Comparison of ENCODE assay signal across 14 cellular contexts in the genomic region with DNA sequence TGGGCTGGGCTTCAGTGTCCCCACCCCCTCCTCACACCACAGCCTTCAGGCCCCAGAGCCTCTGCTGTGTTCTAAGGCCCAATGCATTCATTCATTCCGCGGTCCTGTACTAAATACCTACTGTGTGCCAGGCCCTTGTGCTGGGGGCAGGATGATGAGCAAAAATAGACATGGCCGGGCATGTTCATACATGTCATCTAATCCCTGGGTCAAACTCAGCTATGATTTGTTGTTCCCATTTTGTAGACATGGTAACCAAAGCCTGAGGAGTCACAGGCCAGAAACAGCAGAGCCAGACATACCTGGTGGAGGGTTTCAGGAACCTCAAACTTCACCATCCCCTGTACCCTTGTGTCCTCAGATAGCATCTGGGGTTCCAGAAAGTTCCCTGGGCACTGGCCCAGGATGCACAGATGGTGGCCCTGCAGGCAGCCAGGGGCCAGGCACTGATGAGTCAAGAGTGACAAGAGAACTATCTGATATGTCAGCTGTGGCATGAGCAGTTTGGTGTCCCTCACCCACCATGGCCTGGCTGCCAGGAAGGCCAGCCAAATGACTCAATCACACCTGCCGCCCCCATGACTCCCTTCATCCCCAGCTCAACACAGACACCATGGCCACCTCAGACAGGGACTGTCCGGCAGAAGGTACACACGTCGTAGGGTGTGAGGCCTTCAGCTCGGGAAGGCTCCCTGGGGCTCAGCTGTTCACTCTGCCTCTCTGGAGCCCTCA. TPM values are rescaled to one million over a fixed set of nuclear protein-coding genes. Genes with fewer than 3 reads are reported as not detected.
DNase-seq lines count a peak whose midpoint lies in the region; ATAC-seq and TF ChIP-seq lines count a peak whose summit lies in the region.
"Had no signal": no experiment of that assay in that cellular context is flagged by ENCODE, and none has a peak within 500 bp of the region (broad histone marks: within the 10 kb centered on the region; RNA-seq: fewer than 3 reads in every experiment).

No MANE protein-coding gene starts in this region.

- no peak for DNase-seq in activated CD4-positive, alpha-beta T cell treated with anti-CD3 and anti-CD28 coated beads, Interleukin-2, amount 10 ng/mL, durations not matched to agents 7 days and 5 days
- no peak for DNase-seq in activated CD4-positive, alpha-beta T cell treated with anti-CD3 and anti-CD28 coated beads for 48 hours
- DNase-seq in RWPE1 (ENCODE audit: low spot score) (peak; percentile 61), fibroblast of peridontal ligament (ENCODE audit: extremely low read depth) (peak; percentile 15), BE2C (no peak), chondrocyte (ENCODE audit: low spot score) (no peak), HEK293T (ENCODE audit: extremely low spot score) (no peak)
- DNase-seq in stimulated activated naive CD8-positive, alpha-beta T cell treated with anti-CD3 and anti-CD28 coated beads, Interleukin-15, amount 100 ng/mL, for 72 hours = no peak
- DNase-seq: NCI-H2171 treated with DMSO at 0.1 percent for 48 hours had no signal

- H3K36me3 Mint-ChIP-seq in activated CD4-positive, alpha-beta T cell treated with anti-CD3 and anti-CD28 coated beads, Interleukin-2, amount 10 ng/mL, durations not matched to agents 7 days and 5 days (ENCODE audit: low read depth) = peaks cover 13% of the 10 kb centered on the region
- peaks cover 2% of the 10 kb centered on the region for H3K36me3 Mint-ChIP-seq in chondrocyte (ENCODE audit: low read depth)

- no peak overlapping the region for H3K4me3 ChIP-seq in BE2C (ENCODE audit: low read depth, low read length)
- H3K4me3 ChIP-seq: HAP-1 had no signal

- no peaks in the 10 kb centered on the region for H3K36me3 ChIP-seq in BE2C
- H3K36me3 ChIP-seq: HAP-1 had no signal

- CTCF ChIA-PET in activated CD4-positive, alpha-beta T cell treated with anti-CD3 and anti-CD28 coated beads, Interleukin-2, amount 10 ng/mL, durations not matched to agents 7 days and 5 days (lab: Charles Lee) = interaction anchor here (0.5 to 2.5 kb wide), 19 partner anchors 9 to 333 kb away, joined by 3 to 12 read pairs (median 4); partner anchors contain the start of genes CDH16, NAE1 and PDP2
- CTCF ChIA-PET in RWPE1 (lab: Yijun Ruan, JAX) = interaction anchor here (0.6 to 1.3 kb wide), 3 partner anchors 33 to 227 kb away, joined by 3 to 18 read pairs (median 3); no protein-coding TSS in a partner anchor
- CTCF ChIA-PET in HEK293T (lab: Yijun Ruan, JAX) = interaction anchor here (0.6 to 3.5 kb wide), 9 partner anchors 18 to 249 kb away, joined by 3 to 27 read pairs (median 6); no protein-coding TSS in a partner anchor

- H3K4me1 ChIP-seq in BE2C = peaks cover 12% of the 10 kb centered on the region
- H3K4me1 ChIP-seq: HAP-1 had no signal

- H3K27ac Mint-ChIP-seq in activated CD4-positive, alpha-beta T cell treated with anti-CD3 and anti-CD28 coated beads, Interleukin-2, amount 10 ng/mL, durations not matched to agents 7 days and 5 days = peak overlapping the region; percentile 34
- H3K27ac Mint-ChIP-seq in stimulated activated naive CD8-positive, alpha-beta T cell treated with anti-CD3 and anti-CD28 coated beads, Interleukin-15, amount 100 ng/mL, for 72 hours = peak overlapping the region in 1 of 2 donors; percentile 54
- H3K27ac Mint-ChIP-seq in chondrocyte (ENCODE audit: unreplicated experiment) = no peak overlapping the region

- H3K9me3 ChIP-seq in BE2C = no peaks in the 10 kb centered on the region
- H3K9me3 ChIP-seq: HAP-1 had no signal

- peaks cover 38% of the 10 kb centered on the region for H3K4me1 Mint-ChIP-seq in activated CD4-positive, alpha-beta T cell treated with anti-CD3 and anti-CD28 coated beads, Interleukin-2, amount 10 ng/mL, durations not matched to agents 7 days and 5 days
- H3K4me1 Mint-ChIP-seq in stimulated activated naive CD8-positive, alpha-beta T cell treated with anti-CD3 and anti-CD28 coated beads, Interleukin-15, amount 100 ng/mL, for 72 hours = peaks cover 54% of the 10 kb centered on the region
- H3K4me1 Mint-ChIP-seq in chondrocyte (ENCODE audit: low read depth) = peaks cover 56% of the 10 kb centered on the region

- H3K27me3 ChIP-seq in BE2C = peaks cover 5% of the 10 kb centered on the region; the same call in 1 of the 2 replicates

- TF ChIP-seq CTCF in RWPE1 (conservative IDR thresholded peaks at IDR 0.05; ENCODE audit: low read depth) = no peak
- no peak for TF ChIP-seq CTCF in BE2C (IDR thresholded peaks at IDR 0.05; ENCODE audit: low read depth, low read length)
- TF ChIP-seq CTCF in chondrocyte (IDR thresholded peaks at IDR 0.05) = no peak

- H3K27me3 Mint-ChIP-seq in activated CD4-positive, alpha-beta T cell treated with anti-CD3 and anti-CD28 coated beads, Interleukin-2, amount 10 ng/mL, durations not matched to agents 7 days and 5 days = peaks cover 28% of the 10 kb centered on the region
- H3K27me3 Mint-ChIP-seq in stimulated activated naive CD8-positive, alpha-beta T cell treated with anti-CD3 and anti-CD28 coated beads, Interleukin-15, amount 100 ng/mL, for 72 hours = peaks cover 40% of the 10 kb centered on the region
- H3K27me3 Mint-ChIP-seq in chondrocyte (ENCODE audit: low read depth) = peaks cover 3% of the 10 kb centered on the region

- H3K4me3 Mint-ChIP-seq in activated CD4-positive, alpha-beta T cell treated with anti-CD3 and anti-CD28 coated beads, Interleukin-2, amount 10 ng/mL, durations not matched to agents 7 days and 5 days = no peak overlapping the region
- H3K4me3 Mint-ChIP-seq in stimulated activated naive CD8-positive, alpha-beta T cell treated with anti-CD3 and anti-CD28 coated beads, Interleukin-15, amount 100 ng/mL, for 72 hours = no peak overlapping the region
- no peak overlapping the region for H3K4me3 Mint-ChIP-seq in chondrocyte (ENCODE audit: unreplicated experiment)

- POLR2A ChIA-PET in activated CD4-positive, alpha-beta T cell treated with anti-CD3 and anti-CD28 coated beads, Interleukin-2, amount 10 ng/mL, durations not matched to agents 7 days and 5 days (lab: Charles Lee) = no interaction called here
- POLR2A ChIA-PET in RWPE1 (lab: Yijun Ruan, JAX; ENCODE audit: low non-redundant PET) = no interaction called here
- POLR2A ChIA-PET in HEK293T (lab: Yijun Ruan, JAX) = interaction anchor here (0.6 to 1.4 kb wide), 3 partner anchors 23 to 43 kb away, joined by 3 read pairs; no protein-coding TSS in a partner anchor

- no peaks in the 10 kb centered on the region for H3K9me3 Mint-ChIP-seq in activated CD4-positive, alpha-beta T cell treated with anti-CD3 and anti-CD28 coated beads, Interleukin-2, amount 10 ng/mL, durations not matched to agents 7 days and 5 days
- H3K9me3 Mint-ChIP-seq in stimulated activated naive CD8-positive, alpha-beta T cell treated with anti-CD3 and anti-CD28 coated beads, Interleukin-15, amount 100 ng/mL, for 72 hours = no peaks in the 10 kb centered on the region
- H3K9me3 Mint-ChIP-seq in chondrocyte (ENCODE audit: low read depth) = no peaks in the 10 kb centered on the region

- peak; percentile 22 for ATAC-seq in stimulated activated naive CD8-positive, alpha-beta T cell treated with anti-CD3 and anti-CD28 coated beads, Interleukin-15, amount 100 ng/mL, for 72 hours

- peak overlapping the region; percentile 60 for H3K27ac ChIP-seq in RWPE1

TF ChIP-seq in HEK293T, 16 proteins besides CTCF, POLR2A, EP300 and RAD21:
- TF ChIP-seq LEF1 (IDR thresholded peaks at IDR 0.05; ENCODE audit: borderline replicate concordance) = no peak

RNA-seq across cellular contexts. Expression of gene RRAD, which starts 2.7 kb away (rescaled TPM):
- under 1 TPM; 0.20 to 0.23 TPM for total RNA-seq in activated CD4-positive, alpha-beta T cell treated with anti-CD3 and anti-CD28 coated beads, Interleukin-2, amount 10 ng/mL, durations not matched to agents 7 days and 5 days
- polyA plus RNA-seq in BE2C (2012; ENCODE audit: insufficient read depth, insufficient read length, low read depth) = 15.8 TPM
- 0.75 to 6.5 TPM (median 4.4 TPM) in 3 replicates for total RNA-seq in chondrocyte

RNA-seq across cellular contexts. Expression of gene CIAO2B, which starts 6.1 kb away (rescaled TPM):
- total RNA-seq in activated CD4-positive, alpha-beta T cell treated with anti-CD3 and anti-CD28 coated beads, Interleukin-2, amount 10 ng/mL, durations not matched to agents 7 days and 5 days = 100 to 1,000 TPM in 1 of 2 experiments, 10 to 100 TPM in 1; 95.2 to 112 TPM
- polyA plus RNA-seq in BE2C (2012; ENCODE audit: insufficient read depth, insufficient read length, low read depth) = 878 TPM
- total RNA-seq in chondrocyte = 55.9 to 64.9 TPM (median 61.3 TPM) in 3 replicates

RNA-seq across cellular contexts. Expression of gene CES2, which starts 7.2 kb away (rescaled TPM):
- total RNA-seq in activated CD4-positive, alpha-beta T cell treated with anti-CD3 and anti-CD28 coated beads, Interleukin-2, amount 10 ng/mL, durations not matched to agents 7 days and 5 days = 10 to 100 TPM; 31.5 to 34.9 TPM
- polyA plus RNA-seq in BE2C (2012; ENCODE audit: insufficient read depth, insufficient read length, low read depth) = 49.5 TPM
- total RNA-seq in chondrocyte = 25.2 to 27.9 TPM (median 26.0 TPM) in 3 replicates

RNA-seq across cellular contexts. Expression of gene CDH16, which starts 9.4 kb away (rescaled TPM):
- not detected for total RNA-seq in activated CD4-positive, alpha-beta T cell treated with anti-CD3 and anti-CD28 coated beads, Interleukin-2, amount 10 ng/mL, durations not matched to agents 7 days and 5 days
- polyA plus RNA-seq in BE2C (2012; ENCODE audit: insufficient read depth, insufficient read length, low read depth) = not detected
- total RNA-seq in chondrocyte = not detected in 3 replicates
- total RNA-seq: endothelial cell of umbilical vein; mononuclear cell; T-helper 1 cell treated with Interleukin-12 subunit alpha and Interleukin-12 subunit beta and Interleukin-4 antibody, amounts not matched to agents 30 ng/mL and 1 ng/mL, for 36 hours; ureter had no signal
- polyA plus RNA-seq: endothelial cell of umbilical vein had no signal

RNA-seq across cellular contexts. Expression of gene CES3, which starts 33.0 kb away (rescaled TPM):
- 1 to 10 TPM; 5.9 to 6.4 TPM for total RNA-seq in activated CD4-positive, alpha-beta T cell treated with anti-CD3 and anti-CD28 coated beads, Interleukin-2, amount 10 ng/mL, durations not matched to agents 7 days and 5 days
- 9.2 TPM for polyA plus RNA-seq in BE2C (2012; ENCODE audit: insufficient read depth, insufficient read length, low read depth)
- total RNA-seq in chondrocyte = 0.12 to 0.75 TPM (median 0.13 TPM) in 3 replicates
- total RNA-seq: endothelial cell of umbilical vein had no signal

Comparison
In these comparisons a context has a peak if more than half of its experiments do, and no peak if none do; other contexts are left out.
1. DNase-seq: peak in RWPE1 (single experiment) and fibroblast of peridontal ligament (single experiment); none in activated CD4-positive, alpha-beta T cell treated with anti-CD3 and anti-CD28 coated beads, Interleukin-2, amount 10 ng/mL, durations not matched to agents 7 days and 5 days (single experiment), activated CD4-positive, alpha-beta T cell treated with anti-CD3 and anti-CD28 coated beads for 48 hours (single experiment), stimulated activated naive CD8-positive, alpha-beta T cell treated with anti-CD3 and anti-CD28 coated beads, Interleukin-15, amount 100 ng/mL, for 72 hours (0 of 2), BE2C (single experiment), chondrocyte (single experiment) and HEK293T (single experiment).